1 cellular context compared by ENCODE assay signal in genomic region chr12:64407342-64408223, GRCh38.
TF ChIP-seq lines count a peak whose summit lies in the region.

No MANE protein-coding gene starts in this region.

TF ChIP-seq in H1, 55 proteins besides CTCF, POLR2A, EP300 and RAD21 (continued from another document):
- TF ChIP-seq POLR2AphosphoS5 (IDR thresholded peaks at IDR 0.05; ENCODE audit: low read depth, low read length): peak; percentile 25; the same call in 1 of the 2 replicates
